Comparison of ENCODE assay signal across 20 cellular contexts in genomic region chrX:153945956-153946909, GRCh38. TPM values are rescaled to one million over a fixed set of nuclear protein-coding genes. Genes with fewer than 3 reads are reported as not detected.
A peak's percentile ranks its signal among the peaks of the same experiment; 100 is the strongest.
DNase-seq lines count a peak whose midpoint lies in the region; ATAC-seq, FAIRE-seq and TF ChIP-seq lines count a peak whose summit lies in the region.
"Had no signal": no experiment of that assay in that cellular context is flagged by ENCODE, and none has a peak within 500 bp of the region (broad histone marks: within the 10 kb centered on the region; RNA-seq: fewer than 3 reads in every experiment).

No MANE protein-coding gene starts in this region.

- no peak overlapping the region for H3K4me3 ChIP-seq in endothelial cell of umbilical vein (replicated peaks in 1 of 3; ENCODE audit: insufficient read depth in 1 of 3, low read depth in 1 of 3, low read length in 3 of 3)
- no peak overlapping the region for H3K4me3 ChIP-seq in GM23248
- H3K4me3 ChIP-seq: coronary artery, esophagus squamous epithelium, heart right ventricle, suprapubic skin, upper lobe of right lung had no signal

- CTCF ChIA-PET in RWPE1 (lab: Yijun Ruan, JAX): interaction anchor here (0.6 to 1.2 kb wide), 5 partner anchors 22 to 276 kb away, joined by 3 to 4 read pairs (median 3); partner anchors contain the start of gene PLXNB3
- CTCF ChIA-PET in endothelial cell of umbilical vein (lab: Charles Lee): interaction anchor here (0.9 to 9.4 kb wide), 11 partner anchors 10 to 187 kb away, joined by 3 to 253 read pairs (median 6); partner anchors contain the start of genes ARHGAP4, IDH3G, PLXNB3 and SRPK3

- BruUV-seq in endothelial cell of umbilical vein (replicated peaks; lab: Mats Ljungman, UMichigan): no TSS peak

- H3K27ac Mint-ChIP-seq in activated naive CD8-positive, alpha-beta T cell: no peak overlapping the region
- no peak overlapping the region for H3K27ac Mint-ChIP-seq in activated naive CD8-positive, alpha-beta T cell treated with anti-CD3 and anti-CD28 coated beads, Interleukin-2, amount 50 U/mL, for 24 hours
- peak overlapping the region; percentile 20 for H3K27ac Mint-ChIP-seq in stimulated activated naive B cell treated with anti-CD40 and anti-IgM and Interleukin-4, amounts not matched to agents 10 μg/mL and 1 μg/mL and 100 μg/mL, for 72 hours

- H4K20me1 ChIP-seq in endothelial cell of umbilical vein (replicated peaks; ENCODE audit: control insufficient read depth, extremely low read depth, insufficient read depth, low read length): no peaks in the 10 kb centered on the region
- no peaks in the 10 kb centered on the region for H4K20me1 ChIP-seq in GM23248 (ENCODE audit: insufficient read depth)

- intact Hi-C loops in endothelial cell of umbilical vein (cut with micrococcal nuclease): no loop called here

- H3K9me3 ChIP-seq in endothelial cell of umbilical vein (replicated peaks; ENCODE audit: control insufficient read depth, insufficient read depth, low read length): no peaks in the 10 kb centered on the region
- no peaks in the 10 kb centered on the region for H3K9me3 ChIP-seq in GM23248 (ENCODE audit: low read depth)
- H3K9me3 ChIP-seq: esophagus squamous epithelium, heart right ventricle, suprapubic skin, upper lobe of right lung had no signal

- H3K4me3 Mint-ChIP-seq in activated naive CD8-positive, alpha-beta T cell: peak overlapping the region; percentile 20
- H3K4me3 Mint-ChIP-seq in activated naive CD8-positive, alpha-beta T cell treated with anti-CD3 and anti-CD28 coated beads, Interleukin-2, amount 50 U/mL, for 24 hours: no peak overlapping the region
- no peak overlapping the region for H3K4me3 Mint-ChIP-seq in stimulated activated naive B cell treated with anti-CD40 and anti-IgM and Interleukin-4, amounts not matched to agents 10 μg/mL and 1 μg/mL and 100 μg/mL, for 72 hours
- H3K4me3 Mint-ChIP-seq: activated CD4-positive, alpha-beta T cell treated with anti-CD3 and anti-CD28 coated beads, Interleukin-2, amount 10 ng/mL, durations not matched to agents 7 days and 5 days had no signal

- DNase-seq in activated naive CD8-positive, alpha-beta T cell treated with anti-CD3 and anti-CD28 coated beads, Interleukin-2, amount 50 U/mL, for 24 hours: no peak
- DNase-seq in RWPE1 (ENCODE audit: low spot score): no peak
- DNase-seq in endothelial cell of umbilical vein (ENCODE audit: low read depth, low spot score): no peak
- DNase-seq in stimulated activated naive B cell treated with anti-CD40 and anti-IgM and Interleukin-4, amounts not matched to agents 10 μg/mL and 1 μg/mL and 100 μg/mL, for 72 hours: no peak
- DNase-seq in NCI-H2171 treated with DMSO at 0.1 percent for 48 hours (lab: John Stamatoyannopoulos, UW): no peak
- no peak for DNase-seq in GM23248
- no peak for DNase-seq in NCI-H1048 (lab: John Stamatoyannopoulos, UW)
- DNase-seq: activated CD4-positive, alpha-beta T cell treated with anti-CD3 and anti-CD28 coated beads, Interleukin-2, amount 10 ng/mL, durations not matched to agents 7 days and 5 days; esophagus squamous epithelium; foreskin melanocyte; stimulated activated CD4-positive, alpha-beta T cell treated with anti-CD3 and anti-CD28 coated beads, Interleukin-4, amount 100 ng/mL, for 4 hours had no signal

- H3K36me3 ChIP-seq in endothelial cell of umbilical vein (ENCODE audit: control insufficient read depth in 2 of 2, extremely low read depth in 1 of 2, insufficient read depth in 2 of 2, low read length in 2 of 2): peaks cover 6 to 8% of the 10 kb centered on the region in 2 experiments
- no peaks in the 10 kb centered on the region; the same call in 1 of the 2 replicates for H3K36me3 ChIP-seq in GM23248 (ENCODE audit: low read depth)

- H3K9ac ChIP-seq in endothelial cell of umbilical vein (replicated peaks; ENCODE audit: extremely low read depth, insufficient read depth, low read length) (no peak overlapping the region), GM23248 (no peak overlapping the region)

- dilution Hi-C loops in endothelial cell of umbilical vein (cut with MboI; ENCODE audit: extremely low pct_ligation_motif_present, low sequenced_read_pairs): no loop called here

- peaks cover 2% of the 10 kb centered on the region for H3K79me2 ChIP-seq in endothelial cell of umbilical vein (ENCODE audit: control insufficient read depth, insufficient read depth, low read length)
- H3K79me2 ChIP-seq in GM23248 (ENCODE audit: insufficient read depth): no peaks in the 10 kb centered on the region

- no peaks in the 10 kb centered on the region for H3K27me3 ChIP-seq in endothelial cell of umbilical vein (ENCODE audit: control insufficient read depth in 2 of 2, insufficient read depth in 2 of 2, low read length in 2 of 2)
- H3K27me3 ChIP-seq in GM23248 (replicated peaks; ENCODE audit: insufficient read depth): no peaks in the 10 kb centered on the region
- H3K27me3 ChIP-seq: esophagus squamous epithelium, suprapubic skin, upper lobe of right lung had no signal

- H3K36me3 Mint-ChIP-seq in activated naive CD8-positive, alpha-beta T cell: no peaks in the 10 kb centered on the region
- peaks cover 14% of the 10 kb centered on the region for H3K36me3 Mint-ChIP-seq in activated naive CD8-positive, alpha-beta T cell treated with anti-CD3 and anti-CD28 coated beads, Interleukin-2, amount 50 U/mL, for 24 hours (ENCODE audit: low read depth)
- H3K36me3 Mint-ChIP-seq in stimulated activated naive B cell treated with anti-CD40 and anti-IgM and Interleukin-4, amounts not matched to agents 10 μg/mL and 1 μg/mL and 100 μg/mL, for 72 hours: peaks cover 24 to 49% of the 10 kb centered on the region in 2 donors

- peaks cover 20% of the 10 kb centered on the region for H3K4me1 Mint-ChIP-seq in activated naive CD8-positive, alpha-beta T cell (ENCODE audit: low read depth)
- H3K4me1 Mint-ChIP-seq in activated naive CD8-positive, alpha-beta T cell treated with anti-CD3 and anti-CD28 coated beads, Interleukin-2, amount 50 U/mL, for 24 hours: peaks cover 45% of the 10 kb centered on the region
- peaks cover 8 to 34% of the 10 kb centered on the region in 2 donors for H3K4me1 Mint-ChIP-seq in stimulated activated naive B cell treated with anti-CD40 and anti-IgM and Interleukin-4, amounts not matched to agents 10 μg/mL and 1 μg/mL and 100 μg/mL, for 72 hours

- peaks cover 32% of the 10 kb centered on the region for H3K4me1 ChIP-seq in endothelial cell of umbilical vein (ENCODE audit: control insufficient read depth, extremely low read depth, insufficient read depth, low read length)
- H3K4me1 ChIP-seq in GM23248 (ENCODE audit: insufficient read depth): no peaks in the 10 kb centered on the region

- TF ChIP-seq POLR2A in endothelial cell of umbilical vein (IDR thresholded peaks at IDR 0.05; ENCODE audit: low read depth, low read length): no peak

- no peak for ATAC-seq in activated naive CD8-positive, alpha-beta T cell treated with anti-CD3 and anti-CD28 coated beads, Interleukin-2, amount 50 U/mL, for 24 hours
- no peak for ATAC-seq in stimulated activated naive B cell treated with anti-CD40 and anti-IgM and Interleukin-4, amounts not matched to agents 10 μg/mL and 1 μg/mL and 100 μg/mL, for 72 hours (replicated peaks)

- no peaks in the 10 kb centered on the region for H3K9me2 ChIP-seq in GM23248 (ENCODE audit: insufficient read depth)

- H3K27ac ChIP-seq in RWPE1 (peak overlapping the region; percentile 50), endothelial cell of umbilical vein (ENCODE audit: insufficient read depth, low read depth, low read length) (no peak overlapping the region), GM23248 (no peak overlapping the region)
- H3K27ac ChIP-seq: C4-2B, coronary artery, suprapubic skin, upper lobe of right lung had no signal

- H2AFZ ChIP-seq in endothelial cell of umbilical vein (ENCODE audit: low read depth, low read length): no peak overlapping the region
- H2AFZ ChIP-seq in GM23248: no peak overlapping the region

- no peak for TF ChIP-seq CTCF in RWPE1 (conservative IDR thresholded peaks at IDR 0.05; ENCODE audit: low read depth)
- no peak for TF ChIP-seq CTCF in endothelial cell of umbilical vein (IDR thresholded peaks at IDR 0.05; ENCODE audit: extremely low read depth in 1 of 2, insufficient read depth in 1 of 2, low read depth in 1 of 2, low read length in 2 of 2)

- no peaks in the 10 kb centered on the region for H3F3A ChIP-seq in GM23248 (ENCODE audit: insufficient read depth)

- POLR2A ChIA-PET in RWPE1 (lab: Yijun Ruan, JAX; ENCODE audit: low non-redundant PET): interaction anchor here (0.7 kb wide), 1 partner anchor 21 kb away, joined by 8 read pairs; no protein-coding TSS in a partner anchor
- POLR2A ChIA-PET in endothelial cell of umbilical vein (lab: Charles Lee): no interaction called here

- peak; percentile 24 for FAIRE-seq in endothelial cell of umbilical vein (lab: Jason Lieb, UNC)
- FAIRE-seq: D721Med had no signal

- no peaks in the 10 kb centered on the region for H3K27me3 Mint-ChIP-seq in activated naive CD8-positive, alpha-beta T cell
- no peaks in the 10 kb centered on the region for H3K27me3 Mint-ChIP-seq in activated naive CD8-positive, alpha-beta T cell treated with anti-CD3 and anti-CD28 coated beads, Interleukin-2, amount 50 U/mL, for 24 hours
- no peaks in the 10 kb centered on the region for H3K27me3 Mint-ChIP-seq in stimulated activated naive B cell treated with anti-CD40 and anti-IgM and Interleukin-4, amounts not matched to agents 10 μg/mL and 1 μg/mL and 100 μg/mL, for 72 hours
- H3K27me3 Mint-ChIP-seq: activated CD4-positive, alpha-beta T cell treated with anti-CD3 and anti-CD28 coated beads, Interleukin-2, amount 10 ng/mL, durations not matched to agents 7 days and 5 days; effector memory CD8-positive, alpha-beta T cell had no signal

- H3K9me1 ChIP-seq in endothelial cell of umbilical vein (replicated peaks; ENCODE audit: control insufficient read depth, extremely low read depth, insufficient read depth, low read length): no peaks in the 10 kb centered on the region

- in situ Hi-C loops in GM23248 (cut with MboI): no loop called here

- H3K9me3 Mint-ChIP-seq in activated naive CD8-positive, alpha-beta T cell (ENCODE audit: low read depth): no peaks in the 10 kb centered on the region
- no peaks in the 10 kb centered on the region for H3K9me3 Mint-ChIP-seq in activated naive CD8-positive, alpha-beta T cell treated with anti-CD3 and anti-CD28 coated beads, Interleukin-2, amount 50 U/mL, for 24 hours
- no peaks in the 10 kb centered on the region for H3K9me3 Mint-ChIP-seq in stimulated activated naive B cell treated with anti-CD40 and anti-IgM and Interleukin-4, amounts not matched to agents 10 μg/mL and 1 μg/mL and 100 μg/mL, for 72 hours
- H3K9me3 Mint-ChIP-seq: activated CD4-positive, alpha-beta T cell treated with anti-CD3 and anti-CD28 coated beads, Interleukin-2, amount 10 ng/mL, durations not matched to agents 7 days and 5 days; activated naive CD4-positive, alpha-beta T cell treated with anti-CD3 and anti-CD28 coated beads, Interleukin-2, amount 50 U/mL, for 72 hours; effector memory CD8-positive, alpha-beta T cell had no signal

- H3K4me2 ChIP-seq in endothelial cell of umbilical vein (ENCODE audit: insufficient read depth, low read length) (no peak overlapping the region), GM23248 (ENCODE audit: unreplicated experiment) (no peak overlapping the region)

- WGBS in GM23248 (ENCODE audit: low coverage in 1 of 2, low lambda C conversion rate in 2 of 2, missing lambda C conversion rate in 2 of 2), 2 experiments: 60 to 86% methylated on average over 11 to 18 of the region's 23 CpGs

RNA-seq across cellular contexts. Expression of gene RENBP, which starts 1.8 kb away (rescaled TPM):
- total RNA-seq in endothelial cell of umbilical vein: 6.2 and 8.0 TPM in 2 replicates
- polyA plus RNA-seq in endothelial cell of umbilical vein (16.0 and 16.2 TPM in 2 replicates), GM23248 (2016; fragmentation: Nextera tagmentation; extraction: Ambion mirVana) (not detected in 2 replicates)
- polyA plus RNA-seq in endothelial cell of umbilical vein (2011; cell fraction: cytosol; rRNA removed): 5.4 and 7.2 TPM in 2 replicates
- 18.0 and 23.3 TPM in 2 replicates for polyA plus RNA-seq in endothelial cell of umbilical vein (2011; cell fraction: nucleus; rRNA removed)
- 5.5 and 12.4 TPM in 2 replicates for polyA plus RNA-seq in endothelial cell of umbilical vein (2012)
- polyA minus RNA-seq in endothelial cell of umbilical vein: 5.5 and 13.2 TPM in 2 replicates
- not detected for polyA minus RNA-seq in endothelial cell of umbilical vein (2011; cell fraction: cytosol; rRNA and poly(A)+ RNA removed)
- polyA minus RNA-seq in endothelial cell of umbilical vein (2011; cell fraction: nucleus; rRNA and poly(A)+ RNA removed): 5.1 and 5.9 TPM in 2 replicates
- total RNA-seq in GM23248 (2014; rRNA removed; shearing (Covaris generic)): 0.11 TPM in 1 of 2 replicates, not detected in the other

RNA-seq across cellular contexts. Expression of gene NAA10, which starts 11.4 kb away (rescaled TPM):
- total RNA-seq in endothelial cell of umbilical vein: 143 and 144 TPM in 2 replicates
- polyA plus RNA-seq in endothelial cell of umbilical vein: 141 and 169 TPM in 2 replicates
- polyA plus RNA-seq in endothelial cell of umbilical vein (2011; cell fraction: cytosol; rRNA removed): 183 and 186 TPM in 2 replicates
- polyA plus RNA-seq in endothelial cell of umbilical vein (2011; cell fraction: nucleus; rRNA removed): 181 and 188 TPM in 2 replicates
- polyA plus RNA-seq in endothelial cell of umbilical vein (2012): 142 and 148 TPM in 2 replicates
- polyA minus RNA-seq in endothelial cell of umbilical vein: 53.2 and 57.4 TPM in 2 replicates
- 62.0 TPM for polyA minus RNA-seq in endothelial cell of umbilical vein (2011; cell fraction: cytosol; rRNA and poly(A)+ RNA removed)
- 30.4 and 32.5 TPM in 2 replicates for polyA minus RNA-seq in endothelial cell of umbilical vein (2011; cell fraction: nucleus; rRNA and poly(A)+ RNA removed)
- total RNA-seq in GM23248 (2014; rRNA removed; shearing (Covaris generic)): 105 and 154 TPM in 2 replicates
- polyA plus RNA-seq in GM23248 (2016; fragmentation: Nextera tagmentation; extraction: Ambion mirVana): 161 and 166 TPM in 2 replicates

RNA-seq across cellular contexts. Expression of gene ARHGAP4, which starts 20.2 kb away (rescaled TPM):
- 31.9 and 33.3 TPM in 2 replicates for total RNA-seq in endothelial cell of umbilical vein
- 20.9 and 24.5 TPM in 2 replicates for polyA plus RNA-seq in endothelial cell of umbilical vein
- polyA plus RNA-seq in endothelial cell of umbilical vein (2011; cell fraction: cytosol; rRNA removed): 8.0 and 11.2 TPM in 2 replicates
- polyA plus RNA-seq in endothelial cell of umbilical vein (2011; cell fraction: nucleus; rRNA removed): 100 and 121 TPM in 2 replicates
- 8.5 and 13.1 TPM in 2 replicates for polyA plus RNA-seq in endothelial cell of umbilical vein (2012)
- polyA minus RNA-seq in endothelial cell of umbilical vein: 9.0 and 20.8 TPM in 2 replicates
- polyA minus RNA-seq in endothelial cell of umbilical vein (2011; cell fraction: cytosol; rRNA and poly(A)+ RNA removed): not detected
- 24.9 and 33.5 TPM in 2 replicates for polyA minus RNA-seq in endothelial cell of umbilical vein (2011; cell fraction: nucleus; rRNA and poly(A)+ RNA removed)
- 2.8 TPM in 1 of 2 replicates, not detected in the other for total RNA-seq in GM23248 (2014; rRNA removed; shearing (Covaris generic))
- polyA plus RNA-seq in GM23248 (2016; fragmentation: Nextera tagmentation; extraction: Ambion mirVana): 0.43 and 0.45 TPM in 2 replicates

RNA-seq across cellular contexts. Expression of gene HCFC1, which starts 25.4 kb away (rescaled TPM):
- total RNA-seq in endothelial cell of umbilical vein: 80.9 and 85.9 TPM in 2 replicates
- 14.6 and 15.9 TPM in 2 replicates for polyA plus RNA-seq in endothelial cell of umbilical vein
- polyA plus RNA-seq in endothelial cell of umbilical vein (2011; cell fraction: cytosol; rRNA removed): 18.6 and 20.1 TPM in 2 replicates
- 41.9 and 48.6 TPM in 2 replicates for polyA plus RNA-seq in endothelial cell of umbilical vein (2011; cell fraction: nucleus; rRNA removed)
- 29.3 and 31.0 TPM in 2 replicates for polyA plus RNA-seq in endothelial cell of umbilical vein (2012)
- polyA minus RNA-seq in endothelial cell of umbilical vein: 19.1 and 19.8 TPM in 2 replicates
- polyA minus RNA-seq in endothelial cell of umbilical vein (2011; cell fraction: cytosol; rRNA and poly(A)+ RNA removed): 33.4 TPM
- polyA minus RNA-seq in endothelial cell of umbilical vein (2011; cell fraction: nucleus; rRNA and poly(A)+ RNA removed): 23.1 and 34.0 TPM in 2 replicates
- total RNA-seq in GM23248 (2014; rRNA removed; shearing (Covaris generic)): 24.0 and 26.4 TPM in 2 replicates
- 12.5 and 12.6 TPM in 2 replicates for polyA plus RNA-seq in GM23248 (2016; fragmentation: Nextera tagmentation; extraction: Ambion mirVana)

RNA-seq across cellular contexts. Expression of gene TMEM187, which starts 26.3 kb away (rescaled TPM):
- total RNA-seq in endothelial cell of umbilical vein: 2.6 and 4.1 TPM in 2 replicates
- polyA plus RNA-seq in endothelial cell of umbilical vein (15.7 and 19.0 TPM in 2 replicates), GM23248 (2016; fragmentation: Nextera tagmentation; extraction: Ambion mirVana) (8.5 and 10.0 TPM in 2 replicates)
- 7.7 and 9.0 TPM in 2 replicates for polyA plus RNA-seq in endothelial cell of umbilical vein (2011; cell fraction: cytosol; rRNA removed)
- polyA plus RNA-seq in endothelial cell of umbilical vein (2011; cell fraction: nucleus; rRNA removed): 3.2 and 3.8 TPM in 2 replicates
- 4.6 and 7.7 TPM in 2 replicates for polyA plus RNA-seq in endothelial cell of umbilical vein (2012)
- 6.6 and 8.6 TPM in 2 replicates for polyA minus RNA-seq in endothelial cell of umbilical vein
- polyA minus RNA-seq in endothelial cell of umbilical vein (2011; cell fraction: cytosol; rRNA and poly(A)+ RNA removed): 7.8 TPM
- polyA minus RNA-seq in endothelial cell of umbilical vein (2011; cell fraction: nucleus; rRNA and poly(A)+ RNA removed): 1.5 and 2.1 TPM in 2 replicates
- total RNA-seq in GM23248 (2014; rRNA removed; shearing (Covaris generic)): 7.6 and 9.9 TPM in 2 replicates
